Comparison of ENCODE assay signal across 8 cellular contexts in the genomic region with DNA sequence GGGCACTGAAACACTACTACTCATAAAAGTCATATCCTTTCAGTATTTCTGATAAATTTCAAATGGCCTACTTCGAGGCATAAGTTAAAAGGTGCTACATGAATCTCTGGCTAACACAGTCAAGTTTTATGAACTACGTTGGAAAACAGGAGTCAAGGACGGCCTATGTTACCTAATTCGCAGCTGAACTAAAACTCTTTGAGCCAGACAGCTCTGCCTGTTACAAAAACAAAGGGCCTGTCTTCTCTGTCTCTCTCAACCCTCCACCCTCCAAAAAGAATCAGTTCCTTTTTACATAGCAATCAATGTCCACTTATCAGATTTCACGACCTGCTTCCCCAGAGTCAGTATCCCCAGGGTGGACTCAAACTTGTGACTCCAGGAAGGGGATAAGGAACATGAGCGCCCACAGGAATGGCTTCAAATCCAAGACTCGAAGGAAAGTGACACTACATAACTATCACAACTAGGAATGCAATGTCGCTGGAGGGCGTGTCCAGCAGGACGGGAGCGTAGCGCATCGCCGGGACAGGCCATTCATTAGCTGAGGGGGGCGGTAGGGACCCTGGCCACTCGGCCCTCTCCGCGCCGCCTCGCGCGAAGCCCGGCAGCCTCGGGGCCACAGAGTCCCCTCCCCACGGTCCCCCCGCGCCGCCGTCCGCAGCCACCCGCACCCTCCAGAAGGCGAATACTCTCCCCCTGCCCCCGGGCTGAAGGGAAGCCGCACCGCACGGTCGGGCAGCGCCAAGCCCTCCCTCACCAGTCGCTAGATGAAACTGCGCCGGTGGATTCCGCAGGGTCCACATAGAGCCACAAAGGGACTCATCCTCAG. TPM values are rescaled to one million over a fixed set of nuclear protein-coding genes. Genes with fewer than 3 reads are reported as not detected.
A peak's percentile ranks its signal among the peaks of the same experiment; 100 is the strongest.
DNase-seq lines count a peak whose midpoint lies in the region; ATAC-seq, FAIRE-seq and TF ChIP-seq lines count a peak whose summit lies in the region.

No MANE protein-coding gene starts in this region.

- H3K4me1 ChIP-seq in A549 (peaks cover 40% of the 10 kb centered on the region), transverse colon (peaks cover 15 to 40% (median 23%) of the 10 kb centered on the region in 4 donors)

- CTCF ChIA-PET in A549 (lab: Yijun Ruan, JAX) (interaction anchor here (1.4 to 3.6 kb wide), 3 partner anchors 24 to 818 kb away, joined by 3 to 12 read pairs (median 4); partner anchors contain the start of gene UBE3D), HEK293T (lab: Yijun Ruan, JAX) (interaction anchor here (2.3 kb wide), 1 partner anchor 819 kb away, joined by 8 read pairs; the partner anchor contains the start of gene UBE3D)

- POLR2A ChIA-PET in A549 (lab: Yijun Ruan, JAX) (interaction anchor here (1.8 to 3.2 kb wide), 3 partner anchors 13 to 818 kb away, joined by 4 to 13 read pairs (median 7); partner anchors contain the start of genes TPBG and UBE3D), HEK293T (lab: Yijun Ruan, JAX) (interaction anchor here (0.9 to 2.3 kb wide), 6 partner anchors 13 to 1187 kb away, joined by 3 to 16 read pairs (median 4); partner anchors contain the start of gene UBE3D)

- no peaks in the 10 kb centered on the region for H3K36me3 ChIP-seq in transverse colon

- FAIRE-seq in A549 (lab: Jason Lieb, UNC): no peak

- H3K9me3 ChIP-seq in A549 (no peaks in the 10 kb centered on the region), transverse colon (no peaks in the 10 kb centered on the region)

- DNase-seq in A549 (ENCODE audit: low read depth in 1 of 2, low spot score in 1 of 2) (peak; percentile 40 to 74), GM03348 (ENCODE audit: low spot score) (peak; percentile 70), HEK293T (ENCODE audit: extremely low spot score) (peak; percentile 64), LoVo (ENCODE audit: low spot score) (peak; percentile 75), UCSD-AML1 (lab: John Stamatoyannopoulos, UW; ENCODE audit: unreplicated experiment) (peak; percentile 79), epithelial cell of prostate (ENCODE audit: low read depth, low spot score) (no peak), midbrain (lab: John Stamatoyannopoulos, UW) (peak; percentile 62), transverse colon (peak; percentile 64)

- TF ChIP-seq RAD21 in A549 (conservative IDR thresholded peaks at IDR 0.05 in 1 of 2, IDR thresholded peaks at IDR 0.05 in 1 of 2): no peak

- H3K4me3 ChIP-seq in A549 (peak overlapping the region; percentile 93), transverse colon (peak overlapping the region; percentile 75 to 86 (median 80))

- ATAC-seq in A549: peak; percentile 65 to 71

- TF ChIP-seq CTCF in A549 (IDR thresholded peaks at IDR 0.05): no peak
- TF ChIP-seq CTCF in transverse colon (IDR thresholded peaks at IDR 0.05): no peak

- TF ChIP-seq POLR2A in A549 (IDR thresholded peaks at IDR 0.05; ENCODE audit: low read length): 0 out of 2 replicates have a peak, but pooled peaks have one; percentile 10
- TF ChIP-seq POLR2A in transverse colon (IDR thresholded peaks at IDR 0.05): no peak

- WGBS in A549 (ENCODE audit: missing lambda C conversion rate): under 1% methylated on average over 12 of the region's 42 CpGs
- 1 to 10% methylated on average over 4 to 19 of the region's 42 CpGs for WGBS in transverse colon (ENCODE audit: low coverage in 1 of 2), 2 donors

- in situ Hi-C loops in transverse colon (cut with MboI; ENCODE audit: low pct_ligation_motif_present in 1 of 4, low pct_unique_long_range_greater_than_20kb in 1 of 4, low sequenced_read_pairs in 3 of 4): loop anchor here in 2 of 4 donors (25.0 kb wide), 2 partner anchors 940 to 965 kb away; partner anchors contain the start of genes PGM3 (in 1 of the 2) and RWDD2A (in 1 of the 2)

- intact Hi-C loops in transverse colon (cut with DNase I; ENCODE audit: low total_unique reads): no loop called here

- H3K27ac ChIP-seq in A549 (peak overlapping the region; percentile 94 to 99), epithelial cell of prostate (peak overlapping the region; percentile 96), transverse colon (peak overlapping the region; percentile 94 to 97 (median 95))

- H3K4me2 ChIP-seq in A549: peak overlapping the region; percentile 77

- TF ChIP-seq EP300 in A549 (IDR thresholded peaks at IDR 0.05): no peak
- TF ChIP-seq EP300 in transverse colon (IDR thresholded peaks at IDR 0.05; ENCODE audit: low read depth): no peak

- H3K27me3 ChIP-seq in transverse colon: no peaks in the 10 kb centered on the region

TF ChIP-seq in A549, 52 proteins besides CTCF, POLR2A, EP300 and RAD21:
- TF ChIP-seq EHF (CRISPR knock-in tag; IDR thresholded peaks at IDR 0.05) (no peak), PHF8 (IDR thresholded peaks at IDR 0.05; ENCODE audit: borderline replicate concordance, low read depth) (peak; percentile 69)

TF ChIP-seq in HEK293T, 16 proteins besides CTCF, POLR2A, EP300 and RAD21:
- no peak; the same call in 1 of the 2 replicates for TF ChIP-seq L3MBTL2 (conservative IDR thresholded peaks at IDR 0.05)
- no peak for TF ChIP-seq NFRKB (IDR thresholded peaks at IDR 0.05)
- no peak for TF ChIP-seq HDGF (IDR thresholded peaks at IDR 0.05; ENCODE audit: borderline replicate concordance)
- no peak for TF ChIP-seq FOXM1 (IDR thresholded peaks at IDR 0.05; ENCODE audit: borderline replicate concordance)
- no peak for TF ChIP-seq ZNF384 (IDR thresholded peaks at IDR 0.05)
- TF ChIP-seq BHLHE40 (IDR thresholded peaks at IDR 0.05; ENCODE audit: borderline replicate concordance): no peak
- no peak for TF ChIP-seq LEF1 (IDR thresholded peaks at IDR 0.05; ENCODE audit: borderline replicate concordance)
- no peak for TF ChIP-seq CTBP1 (IDR thresholded peaks at IDR 0.05; ENCODE audit: borderline replicate concordance)
- no peak for TF ChIP-seq ARNT (IDR thresholded peaks at IDR 0.05)
- no peak for TF ChIP-seq SUZ12 (IDR thresholded peaks at IDR 0.05)
- no peak for TF ChIP-seq FOXK2 (IDR thresholded peaks at IDR 0.05)
- TF ChIP-seq, protein P1, sequence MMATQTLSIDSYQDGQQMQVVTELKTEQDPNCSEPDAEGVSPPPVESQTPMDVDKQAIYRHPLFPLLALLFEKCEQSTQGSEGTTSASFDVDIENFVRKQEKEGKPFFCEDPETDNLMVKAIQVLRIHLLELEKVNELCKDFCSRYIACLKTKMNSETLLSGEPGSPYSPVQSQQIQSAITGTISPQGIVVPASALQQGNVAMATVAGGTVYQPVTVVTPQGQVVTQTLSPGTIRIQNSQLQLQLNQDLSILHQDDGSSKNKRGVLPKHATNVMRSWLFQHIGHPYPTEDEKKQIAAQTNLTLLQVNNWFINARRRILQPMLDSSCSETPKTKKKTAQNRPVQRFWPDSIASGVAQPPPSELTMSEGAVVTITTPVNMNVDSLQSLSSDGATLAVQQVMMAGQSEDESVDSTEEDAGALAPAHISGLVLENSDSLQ (IDR thresholded peaks at IDR 0.05): no peak
- TF ChIP-seq SP1 (IDR thresholded peaks at IDR 0.05): no peak
- no peak for TF ChIP-seq ELF4 (IDR thresholded peaks at IDR 0.05)
- no peak for TF ChIP-seq TARDBP (IDR thresholded peaks at IDR 0.05)

RNA-seq across cellular contexts. Expression of gene IBTK, which starts 0.5 kb away (rescaled TPM):
- polyA plus RNA-seq in A549 (2011; rRNA removed) (64.0 and 87.3 TPM in 2 replicates), A549 (2017; fragmentation: RNase III; extraction: RNeasy Plus Mini Kit Qiagen cat#74134 plus additional on column Dnase treatment) (32.3 to 34.2 TPM (median 32.5 TPM) in 3 replicates)
- polyA plus RNA-seq in A549 (2012; cell fraction: cytosol; rRNA removed): 7.7 and 8.5 TPM in 2 replicates
- polyA plus RNA-seq in A549 (2012; cell fraction: nucleus; rRNA removed): 4.5 and 6.7 TPM in 2 replicates
- 50.9 and 56.6 TPM in 2 replicates for polyA minus RNA-seq in A549 (2011; rRNA and poly(A)+ RNA removed)
- total RNA-seq in transverse colon: 10 to 100 TPM; 23.6 to 40.5 (median 34.4) TPM
